Comparison of ENCODE assay signal across 29 cellular contexts in genomic region chr2:6326958-6327357, GRCh38.
"Had no signal": no experiment of that assay in that cellular context is flagged by ENCODE, and none has a peak within 500 bp of the region (broad histone marks: within the 10 kb centered on the region; RNA-seq: fewer than 3 reads in every experiment).

No MANE protein-coding gene starts in this region.

- H3K4me3 Mint-ChIP-seq: stimulated activated effector memory CD8-positive, alpha-beta T cell treated with anti-CD3 and anti-CD28 coated beads, Interleukin-12 subunit alpha, Interleukin-12 subunit beta, amount 100 ng/mL, for 72 hours; stimulated activated memory B cell treated with anti-CD40 and anti-IgM and Interleukin-4, amounts not matched to agents 10 μg/mL and 1 μg/mL and 100 μg/mL, for 72 hours; stimulated activated naive B cell treated with anti-CD40 and anti-IgM and Interleukin-4, amounts not matched to agents 10 μg/mL and 1 μg/mL and 100 μg/mL, for 72 hours; stimulated activated naive CD8-positive, alpha-beta T cell treated with anti-CD3 and anti-CD28 coated beads, Interleukin-15, amount 100 ng/mL, for 72 hours; stimulated activated naive CD8-positive, alpha-beta T cell treated with anti-CD3 and anti-CD28 coated beads, Interleukin-15, Interleukin-2, amounts not matched to agents 100 ng/mL and 50 ng/mL, for 24 hours; type B pancreatic cell had no signal

- ATAC-seq: stimulated activated effector memory CD8-positive, alpha-beta T cell treated with anti-CD3 and anti-CD28 coated beads, Interleukin-12 subunit alpha, Interleukin-12 subunit beta, amount 100 ng/mL, for 72 hours; stimulated activated memory B cell treated with anti-CD40 and anti-IgM and Interleukin-4, amounts not matched to agents 10 μg/mL and 1 μg/mL and 100 μg/mL, for 72 hours; stimulated activated naive B cell treated with anti-CD40 and anti-IgM and Interleukin-4, amounts not matched to agents 10 μg/mL and 1 μg/mL and 100 μg/mL, for 72 hours; stimulated activated naive CD8-positive, alpha-beta T cell treated with anti-CD3 and anti-CD28 coated beads, Interleukin-15, amount 100 ng/mL, for 72 hours; stimulated activated naive CD8-positive, alpha-beta T cell treated with anti-CD3 and anti-CD28 coated beads, Interleukin-15, Interleukin-2, amounts not matched to agents 100 U/mL and 50 U/mL, for 24 hours; upper lobe of right lung had no signal

- H3K27me3 ChIP-seq: stomach, suprapubic skin, testis, thyroid gland, tibial artery, tibial nerve, transverse colon, upper lobe of left lung, upper lobe of right lung, uterus, vagina had no signal

- H3K4me1 ChIP-seq: stomach, suprapubic skin, testis, thyroid gland, tibial artery, tibial nerve, transverse colon, upper lobe of left lung, upper lobe of right lung, uterus, vagina had no signal

- H3K36me3 Mint-ChIP-seq: stimulated activated effector memory CD8-positive, alpha-beta T cell treated with anti-CD3 and anti-CD28 coated beads, Interleukin-12 subunit alpha, Interleukin-12 subunit beta, amount 100 ng/mL, for 72 hours; stimulated activated memory B cell treated with anti-CD40 and anti-IgM and Interleukin-4, amounts not matched to agents 10 μg/mL and 1 μg/mL and 100 μg/mL, for 72 hours; stimulated activated naive B cell treated with anti-CD40 and anti-IgM and Interleukin-4, amounts not matched to agents 10 μg/mL and 1 μg/mL and 100 μg/mL, for 72 hours; type B pancreatic cell had no signal

- H3K27ac Mint-ChIP-seq: stimulated activated effector memory CD8-positive, alpha-beta T cell treated with anti-CD3 and anti-CD28 coated beads, Interleukin-12 subunit alpha, Interleukin-12 subunit beta, amount 100 ng/mL, for 72 hours; stimulated activated memory B cell treated with anti-CD40 and anti-IgM and Interleukin-4, amounts not matched to agents 10 μg/mL and 1 μg/mL and 100 μg/mL, for 72 hours; stimulated activated naive B cell treated with anti-CD40 and anti-IgM and Interleukin-4, amounts not matched to agents 10 μg/mL and 1 μg/mL and 100 μg/mL, for 72 hours; stimulated activated naive CD8-positive, alpha-beta T cell treated with anti-CD3 and anti-CD28 coated beads, Interleukin-15, amount 100 ng/mL, for 72 hours; stimulated activated naive CD8-positive, alpha-beta T cell treated with anti-CD3 and anti-CD28 coated beads, Interleukin-15, Interleukin-2, amounts not matched to agents 100 ng/mL and 50 ng/mL, for 24 hours; type B pancreatic cell had no signal

- FAIRE-seq: urothelium cell line had no signal

- DNase-seq: stimulated activated CD4-positive, alpha-beta T cell treated with anti-CD3 and anti-CD28 coated beads, Interleukin-2, amount 100 ng/mL, for 48 hours; stimulated activated CD4-positive, alpha-beta T cell treated with anti-CD3 and anti-CD28 coated beads, Interleukin-4, amount 100 ng/mL, for 1 hour; stimulated activated CD4-positive, alpha-beta T cell treated with anti-CD3 and anti-CD28 coated beads, Interleukin-4, amount 100 ng/mL, for 24 hours; stimulated activated CD4-positive, alpha-beta T cell treated with anti-CD3 and anti-CD28 coated beads, Interleukin-4, amount 100 ng/mL, for 4 hours; stimulated activated CD8-positive, alpha-beta memory T cell treated with anti-CD3 and anti-CD28 coated beads, Interleukin-4, amount 100 ng/mL, for 48 hours; stimulated activated naive B cell treated with anti-CD40 and anti-IgM and Interleukin-4, amounts not matched to agents 10 μg/mL and 1 μg/mL and 100 μg/mL, for 72 hours; stimulated activated naive CD4-positive, alpha-beta T cell; stimulated activated naive CD4-positive, alpha-beta T cell treated with Interleukin-2 at 50 U/mL for 16 hours; stimulated activated naive CD8-positive, alpha-beta T cell treated with anti-CD3 and anti-CD28 coated beads, Interleukin-15, amount 100 ng/mL, for 72 hours; stimulated activated naive CD8-positive, alpha-beta T cell treated with anti-CD3 and anti-CD28 coated beads, Interleukin-15, Interleukin-2, amounts not matched to agents 100 U/mL and 50 U/mL, for 24 hours; stomach; substantia nigra; testis; thyroid gland; tibial artery; transverse colon; trophoblast cell; upper lobe of left lung; upper lobe of right lung; uterus had no signal

- H3K27ac ChIP-seq: stomach, suprapubic skin, testis, thoracic aorta, thyroid gland, tibial artery, tibial nerve, transverse colon, upper lobe of left lung, upper lobe of right lung, uterus, vagina had no signal

- H3K27me3 Mint-ChIP-seq: stimulated activated memory B cell treated with anti-CD40 and anti-IgM and Interleukin-4, amounts not matched to agents 10 μg/mL and 1 μg/mL and 100 μg/mL, for 72 hours; stimulated activated naive CD8-positive, alpha-beta T cell treated with anti-CD3 and anti-CD28 coated beads, Interleukin-15, amount 100 ng/mL, for 72 hours; stimulated activated naive CD8-positive, alpha-beta T cell treated with anti-CD3 and anti-CD28 coated beads, Interleukin-15, Interleukin-2, amounts not matched to agents 100 ng/mL and 50 ng/mL, for 24 hours; type B pancreatic cell had no signal

- H3K36me3 ChIP-seq: stomach, suprapubic skin, thoracic aorta, thyroid gland, tibial artery, tibial nerve, transverse colon, upper lobe of left lung, upper lobe of right lung, uterus, vagina had no signal

- H3K4me1 Mint-ChIP-seq: stimulated activated effector memory CD8-positive, alpha-beta T cell treated with anti-CD3 and anti-CD28 coated beads, Interleukin-12 subunit alpha, Interleukin-12 subunit beta, amount 100 ng/mL, for 72 hours; stimulated activated memory B cell treated with anti-CD40 and anti-IgM and Interleukin-4, amounts not matched to agents 10 μg/mL and 1 μg/mL and 100 μg/mL, for 72 hours; stimulated activated naive B cell treated with anti-CD40 and anti-IgM and Interleukin-4, amounts not matched to agents 10 μg/mL and 1 μg/mL and 100 μg/mL, for 72 hours; stimulated activated naive CD8-positive, alpha-beta T cell treated with anti-CD3 and anti-CD28 coated beads, Interleukin-15, amount 100 ng/mL, for 72 hours had no signal

- H3K4me3 ChIP-seq: stomach, suprapubic skin, testis, thoracic aorta, thyroid gland, tibial artery, tibial nerve, transverse colon, upper lobe of left lung, upper lobe of right lung, uterus, vagina had no signal

- H3K9me3 ChIP-seq: testis, thoracic aorta, thyroid gland, tibial artery, transverse colon, upper lobe of left lung, upper lobe of right lung, uterus, vagina had no signal
